Comparison of ENCODE assay signal across 1 cellular context in genomic region chr1:12549106-12549459, GRCh38.
A peak's percentile ranks its signal among the peaks of the same experiment; 100 is the strongest.
TF ChIP-seq lines count a peak whose summit lies in the region.

No MANE protein-coding gene starts in this region.

TF ChIP-seq in K562, 482 proteins besides CTCF, POLR2A, EP300 and RAD21 (continued from another document and continues in another):
- TF ChIP-seq ZBTB1 (CRISPR knock-in tag; IDR thresholded peaks at IDR 0.05; ENCODE audit: borderline replicate concordance, low read depth), result peak; percentile 73; the same call in 1 of the 2 replicates
- peak; percentile 17; the same call in 1 of the 2 replicates for TF ChIP-seq ETV5 (CRISPR knock-in tag; IDR thresholded peaks at IDR 0.05; ENCODE audit: low read depth)
- peak in 1 of 2 experiments; percentile 38; a peak in 1 of 4 replicates for TF ChIP-seq RCOR1 (IDR thresholded peaks at IDR 0.05; ENCODE audit: borderline replicate concordance in 1 of 2, low read depth in 2 of 2, low read length in 2 of 2)
- peak; percentile 20 for TF ChIP-seq TAF1 (IDR thresholded peaks at IDR 0.05; ENCODE audit: control insufficient read depth, extremely low read depth, insufficient read depth, low read length, severe bottlenecking)
- 0 out of 2 replicates have a peak, but pooled peaks have one; percentile 10 for TF ChIP-seq NBN (IDR thresholded peaks at IDR 0.05; ENCODE audit: low read depth)
- TF ChIP-seq GMEB1 (CRISPR knock-in tag; IDR thresholded peaks at IDR 0.05), result no peak
- no peak for TF ChIP-seq ID3 (CRISPR knock-in tag; IDR thresholded peaks at IDR 0.05)
- TF ChIP-seq ID3 (tag; IDR thresholded peaks at IDR 0.05), result peak; percentile 97
- TF ChIP-seq ZNF311 (CRISPR knock-in tag; IDR thresholded peaks at IDR 0.05), result 0 out of 2 replicates have a peak, but pooled peaks have one; percentile 37
- TF ChIP-seq, protein P1, sequence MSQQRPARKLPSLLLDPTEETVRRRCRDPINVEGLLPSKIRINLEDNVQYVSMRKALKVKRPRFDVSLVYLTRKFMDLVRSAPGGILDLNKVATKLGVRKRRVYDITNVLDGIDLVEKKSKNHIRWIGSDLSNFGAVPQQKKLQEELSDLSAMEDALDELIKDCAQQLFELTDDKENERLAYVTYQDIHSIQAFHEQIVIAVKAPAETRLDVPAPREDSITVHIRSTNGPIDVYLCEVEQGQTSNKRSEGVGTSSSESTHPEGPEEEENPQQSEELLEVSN (IDR thresholded peaks at IDR 0.05; ENCODE audit: borderline replicate concordance in 1 of 2, extremely low read depth in 1 of 2, insufficient read depth in 1 of 2, insufficient read length in 1 of 2, low read depth in 1 of 2, low read length in 1 of 2, poor library complexity in 1 of 2, severe bottlenecking in 1 of 2), result peak; percentile 75 to 93
- no peak for TF ChIP-seq HLTF (IDR thresholded peaks at IDR 0.05)
- TF ChIP-seq MEIS2 (IDR thresholded peaks at IDR 0.05; ENCODE audit: partially characterized antibody), result peak; percentile 87
- TF ChIP-seq HDAC2 (IDR thresholded peaks at IDR 0.05), result peak; percentile 24; the same call in 1 of the 2 replicates
- 0 out of 2 replicates have a peak, but pooled peaks have one; percentile 14 for TF ChIP-seq MYC (IDR thresholded peaks at IDR 0.05; ENCODE audit: low read depth, low read length)
- TF ChIP-seq MYC (CRISPR knock-in tag; IDR thresholded peaks at IDR 0.05; ENCODE audit: borderline replicate concordance, low read depth), result no peak
- TF ChIP-seq HMGN3 (IDR thresholded peaks at IDR 0.05; ENCODE audit: borderline replicate concordance, extremely low read depth, insufficient read length, low read depth, low read length), result peak; percentile 73
- TF ChIP-seq NFIC (IDR thresholded peaks at IDR 0.05), result peak; percentile 95
- TF ChIP-seq ZC3H11A (IDR thresholded peaks at IDR 0.05; ENCODE audit: low read depth, low read length), result no peak
- no peak for TF ChIP-seq CBFA2T3 (IDR thresholded peaks at IDR 0.05)
- TF ChIP-seq, protein P2, sequence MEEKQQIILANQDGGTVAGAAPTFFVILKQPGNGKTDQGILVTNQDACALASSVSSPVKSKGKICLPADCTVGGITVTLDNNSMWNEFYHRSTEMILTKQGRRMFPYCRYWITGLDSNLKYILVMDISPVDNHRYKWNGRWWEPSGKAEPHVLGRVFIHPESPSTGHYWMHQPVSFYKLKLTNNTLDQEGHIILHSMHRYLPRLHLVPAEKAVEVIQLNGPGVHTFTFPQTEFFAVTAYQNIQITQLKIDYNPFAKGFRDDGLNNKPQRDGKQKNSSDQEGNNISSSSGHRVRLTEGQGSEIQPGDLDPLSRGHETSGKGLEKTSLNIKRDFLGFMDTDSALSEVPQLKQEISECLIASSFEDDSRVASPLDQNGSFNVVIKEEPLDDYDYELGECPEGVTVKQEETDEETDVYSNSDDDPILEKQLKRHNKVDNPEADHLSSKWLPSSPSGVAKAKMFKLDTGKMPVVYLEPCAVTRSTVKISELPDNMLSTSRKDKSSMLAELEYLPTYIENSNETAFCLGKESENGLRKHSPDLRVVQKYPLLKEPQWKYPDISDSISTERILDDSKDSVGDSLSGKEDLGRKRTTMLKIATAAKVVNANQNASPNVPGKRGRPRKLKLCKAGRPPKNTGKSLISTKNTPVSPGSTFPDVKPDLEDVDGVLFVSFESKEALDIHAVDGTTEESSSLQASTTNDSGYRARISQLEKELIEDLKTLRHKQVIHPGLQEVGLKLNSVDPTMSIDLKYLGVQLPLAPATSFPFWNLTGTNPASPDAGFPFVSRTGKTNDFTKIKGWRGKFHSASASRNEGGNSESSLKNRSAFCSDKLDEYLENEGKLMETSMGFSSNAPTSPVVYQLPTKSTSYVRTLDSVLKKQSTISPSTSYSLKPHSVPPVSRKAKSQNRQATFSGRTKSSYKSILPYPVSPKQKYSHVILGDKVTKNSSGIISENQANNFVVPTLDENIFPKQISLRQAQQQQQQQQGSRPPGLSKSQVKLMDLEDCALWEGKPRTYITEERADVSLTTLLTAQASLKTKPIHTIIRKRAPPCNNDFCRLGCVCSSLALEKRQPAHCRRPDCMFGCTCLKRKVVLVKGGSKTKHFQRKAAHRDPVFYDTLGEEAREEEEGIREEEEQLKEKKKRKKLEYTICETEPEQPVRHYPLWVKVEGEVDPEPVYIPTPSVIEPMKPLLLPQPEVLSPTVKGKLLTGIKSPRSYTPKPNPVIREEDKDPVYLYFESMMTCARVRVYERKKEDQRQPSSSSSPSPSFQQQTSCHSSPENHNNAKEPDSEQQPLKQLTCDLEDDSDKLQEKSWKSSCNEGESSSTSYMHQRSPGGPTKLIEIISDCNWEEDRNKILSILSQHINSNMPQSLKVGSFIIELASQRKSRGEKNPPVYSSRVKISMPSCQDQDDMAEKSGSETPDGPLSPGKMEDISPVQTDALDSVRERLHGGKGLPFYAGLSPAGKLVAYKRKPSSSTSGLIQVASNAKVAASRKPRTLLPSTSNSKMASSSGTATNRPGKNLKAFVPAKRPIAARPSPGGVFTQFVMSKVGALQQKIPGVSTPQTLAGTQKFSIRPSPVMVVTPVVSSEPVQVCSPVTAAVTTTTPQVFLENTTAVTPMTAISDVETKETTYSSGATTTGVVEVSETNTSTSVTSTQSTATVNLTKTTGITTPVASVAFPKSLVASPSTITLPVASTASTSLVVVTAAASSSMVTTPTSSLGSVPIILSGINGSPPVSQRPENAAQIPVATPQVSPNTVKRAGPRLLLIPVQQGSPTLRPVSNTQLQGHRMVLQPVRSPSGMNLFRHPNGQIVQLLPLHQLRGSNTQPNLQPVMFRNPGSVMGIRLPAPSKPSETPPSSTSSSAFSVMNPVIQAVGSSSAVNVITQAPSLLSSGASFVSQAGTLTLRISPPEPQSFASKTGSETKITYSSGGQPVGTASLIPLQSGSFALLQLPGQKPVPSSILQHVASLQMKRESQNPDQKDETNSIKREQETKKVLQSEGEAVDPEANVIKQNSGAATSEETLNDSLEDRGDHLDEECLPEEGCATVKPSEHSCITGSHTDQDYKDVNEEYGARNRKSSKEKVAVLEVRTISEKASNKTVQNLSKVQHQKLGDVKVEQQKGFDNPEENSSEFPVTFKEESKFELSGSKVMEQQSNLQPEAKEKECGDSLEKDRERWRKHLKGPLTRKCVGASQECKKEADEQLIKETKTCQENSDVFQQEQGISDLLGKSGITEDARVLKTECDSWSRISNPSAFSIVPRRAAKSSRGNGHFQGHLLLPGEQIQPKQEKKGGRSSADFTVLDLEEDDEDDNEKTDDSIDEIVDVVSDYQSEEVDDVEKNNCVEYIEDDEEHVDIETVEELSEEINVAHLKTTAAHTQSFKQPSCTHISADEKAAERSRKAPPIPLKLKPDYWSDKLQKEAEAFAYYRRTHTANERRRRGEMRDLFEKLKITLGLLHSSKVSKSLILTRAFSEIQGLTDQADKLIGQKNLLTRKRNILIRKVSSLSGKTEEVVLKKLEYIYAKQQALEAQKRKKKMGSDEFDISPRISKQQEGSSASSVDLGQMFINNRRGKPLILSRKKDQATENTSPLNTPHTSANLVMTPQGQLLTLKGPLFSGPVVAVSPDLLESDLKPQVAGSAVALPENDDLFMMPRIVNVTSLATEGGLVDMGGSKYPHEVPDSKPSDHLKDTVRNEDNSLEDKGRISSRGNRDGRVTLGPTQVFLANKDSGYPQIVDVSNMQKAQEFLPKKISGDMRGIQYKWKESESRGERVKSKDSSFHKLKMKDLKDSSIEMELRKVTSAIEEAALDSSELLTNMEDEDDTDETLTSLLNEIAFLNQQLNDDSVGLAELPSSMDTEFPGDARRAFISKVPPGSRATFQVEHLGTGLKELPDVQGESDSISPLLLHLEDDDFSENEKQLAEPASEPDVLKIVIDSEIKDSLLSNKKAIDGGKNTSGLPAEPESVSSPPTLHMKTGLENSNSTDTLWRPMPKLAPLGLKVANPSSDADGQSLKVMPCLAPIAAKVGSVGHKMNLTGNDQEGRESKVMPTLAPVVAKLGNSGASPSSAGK (IDR thresholded peaks at IDR 0.05), result peak; percentile 89
- TF ChIP-seq L3MBTL2 (IDR thresholded peaks at IDR 0.05), result peak; percentile 87
- TF ChIP-seq ZKSCAN1 (IDR thresholded peaks at IDR 0.05; ENCODE audit: low read depth, low read length), result 0 out of 2 replicates have a peak, but pooled peaks have one; percentile 30
- peak; percentile 46; the same call in 1 of the 2 replicates for TF ChIP-seq NR2C1 (IDR thresholded peaks at IDR 0.05)
- TF ChIP-seq NR2C1 (tag; IDR thresholded peaks at IDR 0.05), result peak; percentile 44; the same call in 1 of the 2 replicates
- no peak for TF ChIP-seq BHLHE40 (IDR thresholded peaks at IDR 0.05; ENCODE audit: low read length)
- peak; percentile 31; the same call in 1 of the 2 replicates for TF ChIP-seq RNF2 (IDR thresholded peaks at IDR 0.05)
- TF ChIP-seq ZNF668 (CRISPR knock-in tag; IDR thresholded peaks at IDR 0.05), result peak; percentile 73; the same call in 1 of the 2 replicates
- TF ChIP-seq ZNF586 (CRISPR knock-in tag; conservative IDR thresholded peaks at IDR 0.05), result no peak
- TF ChIP-seq MAZ (CRISPR knock-in tag; conservative IDR thresholded peaks at IDR 0.05 in 1 of 2, IDR thresholded peaks at IDR 0.05 in 1 of 2), result peak in 1 of 2 experiments; percentile 55; a peak in 3 of 4 replicates
- TF ChIP-seq ZNF23 (CRISPR knock-in tag; IDR thresholded peaks at IDR 0.05), result no peak
- TF ChIP-seq, protein P3, sequence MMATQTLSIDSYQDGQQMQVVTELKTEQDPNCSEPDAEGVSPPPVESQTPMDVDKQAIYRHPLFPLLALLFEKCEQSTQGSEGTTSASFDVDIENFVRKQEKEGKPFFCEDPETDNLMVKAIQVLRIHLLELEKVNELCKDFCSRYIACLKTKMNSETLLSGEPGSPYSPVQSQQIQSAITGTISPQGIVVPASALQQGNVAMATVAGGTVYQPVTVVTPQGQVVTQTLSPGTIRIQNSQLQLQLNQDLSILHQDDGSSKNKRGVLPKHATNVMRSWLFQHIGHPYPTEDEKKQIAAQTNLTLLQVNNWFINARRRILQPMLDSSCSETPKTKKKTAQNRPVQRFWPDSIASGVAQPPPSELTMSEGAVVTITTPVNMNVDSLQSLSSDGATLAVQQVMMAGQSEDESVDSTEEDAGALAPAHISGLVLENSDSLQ (IDR thresholded peaks at IDR 0.05), result peak; percentile 73
- TF ChIP-seq CXXC5 (CRISPR knock-in tag; IDR thresholded peaks at IDR 0.05), result peak; percentile 54
- TF ChIP-seq CBX3 (IDR thresholded peaks at IDR 0.05; ENCODE audit: borderline replicate concordance in 1 of 2, low read length in 2 of 2), result peak in 1 of 2 experiments; percentile 10; a peak in 1 of 3 replicates
- TF ChIP-seq YY1 (IDR thresholded peaks at IDR 0.05; ENCODE audit: borderline replicate concordance in 1 of 3, control insufficient read depth in 1 of 3, extremely low read depth in 1 of 3, insufficient read depth in 3 of 3, insufficient read length in 1 of 3, insufficient replicate concordance in 2 of 3, low read depth in 1 of 3, low read length in 2 of 3), result peak in 2 of 3 experiments; percentile 6 to 57
- TF ChIP-seq TCF3 (CRISPR knock-in tag; IDR thresholded peaks at IDR 0.05), result peak; percentile 41
- peak; percentile 63 for TF ChIP-seq POLR2G (IDR thresholded peaks at IDR 0.05; ENCODE audit: low read depth, low read length)
- no peak for TF ChIP-seq ZBTB9 (CRISPR knock-in tag; IDR thresholded peaks at IDR 0.05)
- peak; percentile 68 for TF ChIP-seq RBFOX2 (IDR thresholded peaks at IDR 0.05; ENCODE audit: low read depth, low read length)
- TF ChIP-seq STAT5A (IDR thresholded peaks at IDR 0.05; ENCODE audit: borderline replicate concordance, low read length), result no peak
- TF ChIP-seq ZFX (CRISPR knock-in tag; IDR thresholded peaks at IDR 0.05), result peak; percentile 68
- TF ChIP-seq ARID2 (IDR thresholded peaks at IDR 0.05), result no peak
- peak; percentile 63 for TF ChIP-seq MECOM (CRISPR knock-in tag; IDR thresholded peaks at IDR 0.05)
- no peak for TF ChIP-seq EWSR1 (IDR thresholded peaks at IDR 0.05; ENCODE audit: borderline replicate concordance, low read depth, partially characterized antibody)
- no peak for TF ChIP-seq BRF1 (IDR thresholded peaks at IDR 0.05; ENCODE audit: borderline replicate concordance, extremely low read depth, insufficient read length)
- no peak for TF ChIP-seq PBX2 (CRISPR knock-in tag; IDR thresholded peaks at IDR 0.05; ENCODE audit: low read depth)
- TF ChIP-seq PBX2 (tag; conservative IDR thresholded peaks at IDR 0.05; ENCODE audit: low read depth), result peak; percentile 69
